In the genomic region with DNA sequence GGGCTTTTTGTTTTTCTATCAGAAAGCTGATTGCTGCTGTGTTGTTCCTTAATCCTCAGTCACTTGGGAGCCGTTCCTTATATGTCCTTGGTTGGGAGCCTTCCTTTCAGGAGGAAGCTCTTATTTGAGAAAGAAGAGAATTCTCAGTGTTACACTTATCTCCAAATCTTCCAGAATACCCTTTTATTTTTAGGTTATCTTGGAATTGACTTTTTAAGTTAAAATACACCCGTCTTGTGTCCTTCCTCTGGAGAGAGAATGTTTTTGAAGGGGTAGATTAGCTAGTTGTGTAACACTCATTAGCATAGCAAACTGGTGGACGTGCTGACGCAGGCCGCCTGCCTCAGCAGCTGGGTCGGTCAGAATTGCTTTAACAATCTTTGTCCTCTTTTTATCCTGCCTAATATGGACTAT, we compare ENCODE assay signal across 10 cellular contexts. TPM values are rescaled to one million over a fixed set of nuclear protein-coding genes. Genes with fewer than 3 reads are reported as not detected.
A peak's percentile ranks its signal among the peaks of the same experiment; 100 is the strongest.
DNase-seq lines count a peak whose midpoint lies in the region; ATAC-seq and TF ChIP-seq lines count a peak whose summit lies in the region.
"Had no signal": no experiment of that assay in that cellular context is flagged by ENCODE, and none has a peak within 500 bp of the region (broad histone marks: within the 10 kb centered on the region; RNA-seq: fewer than 3 reads in every experiment).

No MANE protein-coding gene starts in this region.

- TF ChIP-seq CTCF in dorsolateral prefrontal cortex (IDR thresholded peaks at IDR 0.05 in 54 of 56, conservative IDR thresholded peaks at IDR 0.05 in 2 of 56; ENCODE audit: low read depth in 1 of 56, partially characterized antibody in 56 of 56), result peak in 9 of 56 donors; percentile 8 to 24 (median 13)
- TF ChIP-seq CTCF in lower leg skin (IDR thresholded peaks at IDR 0.05), result no peak

- peak overlapping the region; percentile 80 to 98 (median 93) for H3K27ac ChIP-seq in dorsolateral prefrontal cortex
- peak overlapping the region; percentile 64 for H3K27ac ChIP-seq in skeletal muscle tissue (ENCODE audit: low read depth, low read length)

- peaks cover 2 to 5% (median 3%) of the 10 kb centered on the region in 3 donors for H3K4me1 ChIP-seq in skeletal muscle tissue (ENCODE audit: control insufficient read depth in 3 of 3, insufficient read depth in 3 of 3, low read length in 3 of 3)

- DNase-seq in LHCN-M2 (ENCODE audit: low read depth), result peak; percentile 58
- DNase-seq in dorsolateral prefrontal cortex, result peak in 9 of 10 donors; percentile 62 to 78 (median 72)
- DNase-seq in left lobe of liver (ENCODE audit: low spot score), result peak; percentile 66
- no peak for DNase-seq in lower leg skin (ENCODE audit: low spot score in 2 of 2)
- no peak for DNase-seq in stimulated activated CD4-positive, alpha-beta T cell treated with anti-CD3 and anti-CD28 coated beads, Interleukin-2, amount 100 ng/mL, for 24 hours
- no peak for DNase-seq in NCI-H2171 (lab: John Stamatoyannopoulos, UW)
- no peak for DNase-seq in activated CD4-positive, CD25-positive, alpha-beta regulatory T cell (lab: John Stamatoyannopoulos, UW)
- DNase-seq: activated naive CD8-positive, alpha-beta T cell treated with anti-CD3 and anti-CD28 coated beads, Interleukin-2, amount 10 ng/mL, durations not matched to agents 7 days and 5 days; stimulated activated naive CD4-positive, alpha-beta T cell had no signal

- H3K27me3 ChIP-seq in dorsolateral prefrontal cortex (no peaks in the 10 kb centered on the region), skeletal muscle tissue (ENCODE audit: control insufficient read depth in 3 of 3, insufficient read depth in 3 of 3, low read length in 3 of 3) (no peaks in the 10 kb centered on the region)

- intact Hi-C loops in dorsolateral prefrontal cortex (cut with DNase I) (loop anchor here in 1 of 2 donors (2.0 kb wide), 1 partner anchor 40 kb away; no protein-coding TSS in a partner anchor), lower leg skin (cut with DNase I; ENCODE audit: low total_unique reads) (no loop called here)

- H3K4me3 ChIP-seq in dorsolateral prefrontal cortex (peak overlapping the region in 52 of 59 donors; percentile 4 to 58 (median 28)), skeletal muscle tissue (ENCODE audit: low read length in 3 of 3) (peak overlapping the region in 1 of 3 donors; percentile 4), lower leg skin (ENCODE audit: low read depth, poor library complexity, severe bottlenecking) (no peak overlapping the region)

- TF ChIP-seq POLR2A in lower leg skin (IDR thresholded peaks at IDR 0.05), result no peak

- ATAC-seq in left lobe of liver, result peak; percentile 98

- H3K36me3 ChIP-seq in skeletal muscle tissue (ENCODE audit: control insufficient read depth in 3 of 3, insufficient read depth in 3 of 3, low read length in 3 of 3), result peaks cover 0 to 2% (median 0%) of the 10 kb centered on the region in 3 donors

- H3K9ac ChIP-seq in skeletal muscle tissue (ENCODE audit: low read depth in 1 of 3, low read length in 3 of 3), result peak overlapping the region in 2 of 3 donors; percentile 26 to 57

- H3K9me3 ChIP-seq in skeletal muscle tissue (ENCODE audit: control insufficient read depth in 3 of 3, low read length in 3 of 3), result no peaks in the 10 kb centered on the region

- WGBS in lower leg skin, 2 donors, result 47 to 50% methylated on average over 6 of the region's 6 CpGs

RNA-seq across cellular contexts. Expression of a gene that starts 42.1 kb away (rescaled TPM):
- total RNA-seq in LHCN-M2 (2014; rRNA removed) (5.7 and 6.0 TPM in 2 replicates), dorsolateral prefrontal cortex (100 to 1,000 TPM in 21 of 120 experiments, 10 to 100 TPM in 99; 38.4 to 137 (median 85.9) TPM), left lobe of liver (2.8 TPM), skeletal muscle tissue (3.7 TPM), lower leg skin (10 to 100 TPM; 12.2 to 26.2 (median 13.1) TPM)
- polyA plus RNA-seq in LHCN-M2 (2012), result 0.62 TPM

Comparison
In these comparisons a context has a peak if more than half of its experiments do, and no peak if none do; other contexts are left out.
1. DNase-seq: peak in LHCN-M2 (single experiment), dorsolateral prefrontal cortex (9 of 10) and left lobe of liver (single experiment); none in lower leg skin (0 of 2), stimulated activated CD4-positive, alpha-beta T cell treated with anti-CD3 and anti-CD28 coated beads, Interleukin-2, amount 100 ng/mL, for 24 hours (0 of 2), NCI-H2171 (single experiment) and activated CD4-positive, CD25-positive, alpha-beta regulatory T cell (0 of 4).